Comparison of ENCODE assay signal across 14 cellular contexts in the genomic region with DNA sequence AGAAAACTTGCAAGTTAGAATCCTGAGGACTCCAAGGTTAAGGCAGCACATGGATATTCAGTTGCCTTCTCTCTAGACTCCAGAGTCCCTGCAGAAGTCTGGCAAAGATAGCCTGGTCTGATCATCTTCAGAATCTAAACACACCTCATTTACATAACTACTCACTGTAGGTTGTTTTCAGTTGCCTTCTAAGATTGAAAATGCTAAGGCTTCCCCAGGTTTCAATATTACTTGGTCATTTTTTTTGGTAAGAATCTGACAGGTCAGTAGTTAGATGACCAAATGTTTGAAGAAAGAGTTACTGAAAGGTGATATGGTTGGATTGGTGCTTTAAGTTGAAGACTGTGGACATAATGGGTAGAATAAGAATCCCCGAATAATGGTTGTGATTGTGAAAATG.
DNase-seq lines count a peak whose midpoint lies in the region; ATAC-seq and TF ChIP-seq lines count a peak whose summit lies in the region.
"Had no signal": no experiment of that assay in that cellular context is flagged by ENCODE, and none has a peak within 500 bp of the region (broad histone marks: within the 10 kb centered on the region; RNA-seq: fewer than 3 reads in every experiment).

No MANE protein-coding gene starts in this region.

- H3K36me3 ChIP-seq in mesenchymal stem cell (ENCODE audit: control insufficient read depth in 1 of 2, insufficient read depth in 2 of 2, low read depth in 1 of 2, low read length in 2 of 2) = no peaks in the 10 kb centered on the region
- H3K36me3 ChIP-seq in upper lobe of left lung = no peaks in the 10 kb centered on the region
- H3K36me3 ChIP-seq in left lung = no peaks in the 10 kb centered on the region
- H3K36me3 ChIP-seq: transverse colon had no signal

- no peak overlapping the region for H2BK120ac ChIP-seq in mesenchymal stem cell (ENCODE audit: low read depth, low read length)

- H3K14ac ChIP-seq in mesenchymal stem cell (ENCODE audit: low read length in 2 of 2) = no peak overlapping the region

- no peak for TF ChIP-seq EP300 in upper lobe of left lung (IDR thresholded peaks at IDR 0.05)

- H2BK5ac ChIP-seq in mesenchymal stem cell (ENCODE audit: low read depth, low read length, poor library complexity, severe bottlenecking) = no peak overlapping the region

- no peaks in the 10 kb centered on the region for H3K27me3 ChIP-seq in mesenchymal stem cell (ENCODE audit: control insufficient read depth in 1 of 2, insufficient read depth in 1 of 2, low read length in 2 of 2)
- H3K27me3 ChIP-seq in upper lobe of left lung = no peaks in the 10 kb centered on the region
- H3K27me3 ChIP-seq in left lung = no peaks in the 10 kb centered on the region
- H3K27me3 ChIP-seq: transverse colon had no signal

- no peak overlapping the region for H2BK15ac ChIP-seq in mesenchymal stem cell (ENCODE audit: low read depth, poor library complexity, severe bottlenecking)

- no peak overlapping the region for H4K8ac ChIP-seq in mesenchymal stem cell (ENCODE audit: low read length)

- no peak for TF ChIP-seq CTCF in upper lobe of left lung (IDR thresholded peaks at IDR 0.05)
- TF ChIP-seq CTCF in left lung (IDR thresholded peaks at IDR 0.05) = no peak
- no peak for TF ChIP-seq CTCF in coronary artery (IDR thresholded peaks at IDR 0.05)

- WGBS in mesenchymal stem cell = 94% methylated on average over 1 of the region's 1 CpG
- 87 to 90% methylated on average over 1 of the region's 1 CpG for WGBS in upper lobe of left lung, 2 donors

- H2BK12ac ChIP-seq in mesenchymal stem cell (ENCODE audit: low read length in 2 of 2) = no peak overlapping the region

- H3K9me3 ChIP-seq in mesenchymal stem cell (ENCODE audit: control insufficient read depth, low read length) (no peaks in the 10 kb centered on the region), upper lobe of left lung (no peaks in the 10 kb centered on the region), left lung (peaks cover 0 to 5% of the 10 kb centered on the region in 2 donors)
- H3K9me3 ChIP-seq: transverse colon had no signal

- H3K4me3 ChIP-seq in mesenchymal stem cell (ENCODE audit: insufficient read depth in 1 of 2, low read depth in 1 of 2, low read length in 2 of 2) (no peak overlapping the region), upper lobe of left lung (no peak overlapping the region), left lung (no peak overlapping the region), coronary artery (no peak overlapping the region)
- H3K4me3 ChIP-seq: transverse colon had no signal

- no peak overlapping the region for H3K9ac ChIP-seq in mesenchymal stem cell (ENCODE audit: low read length)
- H3K9ac ChIP-seq: KMS-11 had no signal

- no peak overlapping the region for H4K91ac ChIP-seq in mesenchymal stem cell (ENCODE audit: low read length)

- H3K4me2 ChIP-seq in mesenchymal stem cell (ENCODE audit: low read length, poor library complexity, severe bottlenecking) = no peak overlapping the region
- H3K4me2 ChIP-seq: KMS-11 had no signal

- intact Hi-C loops in left lung (cut with DNase I) = no loop called here

- H3K18ac ChIP-seq in mesenchymal stem cell (ENCODE audit: low read depth in 1 of 2, low read length in 2 of 2) = no peak overlapping the region

- H2AK5ac ChIP-seq in mesenchymal stem cell (ENCODE audit: low read length, severe bottlenecking) = no peak overlapping the region

- H2AFZ ChIP-seq in mesenchymal stem cell (ENCODE audit: low read depth, low read length) = no peak overlapping the region

- H3K4me1 ChIP-seq in mesenchymal stem cell (ENCODE audit: control insufficient read depth, insufficient read depth, low read depth, low read length) (peaks cover 3% of the 10 kb centered on the region), upper lobe of left lung (no peaks in the 10 kb centered on the region), left lung (no peaks in the 10 kb centered on the region)
- H3K4me1 ChIP-seq: transverse colon had no signal

- no peaks in the 10 kb centered on the region for H3K79me1 ChIP-seq in mesenchymal stem cell (replicated peaks; ENCODE audit: low read length, poor library complexity, severe bottlenecking)

- H3K27ac ChIP-seq in mesenchymal stem cell (ENCODE audit: low read length, poor library complexity, severe bottlenecking) (peak overlapping the region; percentile 77), upper lobe of left lung (no peak overlapping the region), left lung (no peak overlapping the region), coronary artery (no peak overlapping the region)
- H3K27ac ChIP-seq: KMS-11, transverse colon had no signal

- no peak overlapping the region for H3K23ac ChIP-seq in mesenchymal stem cell (ENCODE audit: low read length in 2 of 2)

- TF ChIP-seq POLR2A in upper lobe of left lung (IDR thresholded peaks at IDR 0.05) = no peak

- ATAC-seq in GM18861 (IDR thresholded peaks at IDR 0.05; ENCODE audit: unreplicated experiment) (peak; percentile 81), GM21717 (IDR thresholded peaks at IDR 0.05; ENCODE audit: unreplicated experiment) (peak; percentile 73), HG03280 (IDR thresholded peaks at IDR 0.05; ENCODE audit: unreplicated experiment) (peak; percentile 79), upper lobe of left lung (ENCODE audit: low FRiP score in 2 of 2) (no peak), left lung (no peak)
- ATAC-seq: CD8-positive, alpha-beta T cell had no signal

- DNase-seq in mesenchymal stem cell (no peak), HPDE6-E6E7 (ENCODE audit: extremely low spot score) (no peak), upper lobe of left lung (no peak), left lung (no peak), coronary artery (ENCODE audit: low spot score) (no peak)
- DNase-seq: activated CD4-positive, alpha-beta memory T cell treated with anti-CD3 and anti-CD28 coated beads, Interleukin-2, amount 10 ng/mL, durations not matched to agents 7 days and 5 days; CD8-positive, alpha-beta T cell; NCI-H2171 treated with DMSO at 0.1 percent for 48 hours; stimulated activated CD4-positive, alpha-beta T cell treated with anti-CD3 and anti-CD28 coated beads, Interleukin-4, amount 100 ng/mL, for 1 hour; transverse colon had no signal

- no peak overlapping the region for H3K4ac ChIP-seq in mesenchymal stem cell (ENCODE audit: low read depth in 1 of 2, low read length in 2 of 2)

Comparison
In these comparisons a context has a peak if more than half of its experiments do, and no peak if none do; other contexts are left out.
1. ATAC-seq: peak in GM18861 (single experiment), GM21717 (single experiment) and HG03280 (single experiment); none in upper lobe of left lung (0 of 2) and left lung (single experiment).